1 cellular context compared by ENCODE assay signal in the genomic region with DNA sequence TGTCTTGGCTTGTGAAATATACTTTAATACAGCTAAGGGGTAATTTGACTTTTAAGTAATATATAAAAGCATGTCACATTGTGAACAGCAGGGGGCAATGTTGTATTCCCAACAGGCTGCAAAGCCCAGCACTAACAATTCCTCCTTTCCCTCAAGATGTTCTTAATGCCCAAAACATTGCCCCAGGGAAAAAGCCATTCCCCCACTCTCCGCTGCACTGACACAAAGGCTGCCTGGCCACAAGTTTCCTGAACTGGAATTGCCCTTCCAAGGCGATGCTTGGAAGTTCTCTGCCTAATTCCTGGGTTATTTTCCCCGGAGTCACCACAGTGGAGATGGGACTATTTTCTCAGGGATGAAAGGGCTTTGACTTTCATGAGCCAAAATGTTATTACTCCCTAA.
TF ChIP-seq lines count a peak whose summit lies in the region.

No MANE protein-coding gene starts in this region.

TF ChIP-seq in HepG2, 621 proteins besides CTCF, POLR2A, EP300 and RAD21 (continued from another document and continues in another):
- TF ChIP-seq, protein P1, sequence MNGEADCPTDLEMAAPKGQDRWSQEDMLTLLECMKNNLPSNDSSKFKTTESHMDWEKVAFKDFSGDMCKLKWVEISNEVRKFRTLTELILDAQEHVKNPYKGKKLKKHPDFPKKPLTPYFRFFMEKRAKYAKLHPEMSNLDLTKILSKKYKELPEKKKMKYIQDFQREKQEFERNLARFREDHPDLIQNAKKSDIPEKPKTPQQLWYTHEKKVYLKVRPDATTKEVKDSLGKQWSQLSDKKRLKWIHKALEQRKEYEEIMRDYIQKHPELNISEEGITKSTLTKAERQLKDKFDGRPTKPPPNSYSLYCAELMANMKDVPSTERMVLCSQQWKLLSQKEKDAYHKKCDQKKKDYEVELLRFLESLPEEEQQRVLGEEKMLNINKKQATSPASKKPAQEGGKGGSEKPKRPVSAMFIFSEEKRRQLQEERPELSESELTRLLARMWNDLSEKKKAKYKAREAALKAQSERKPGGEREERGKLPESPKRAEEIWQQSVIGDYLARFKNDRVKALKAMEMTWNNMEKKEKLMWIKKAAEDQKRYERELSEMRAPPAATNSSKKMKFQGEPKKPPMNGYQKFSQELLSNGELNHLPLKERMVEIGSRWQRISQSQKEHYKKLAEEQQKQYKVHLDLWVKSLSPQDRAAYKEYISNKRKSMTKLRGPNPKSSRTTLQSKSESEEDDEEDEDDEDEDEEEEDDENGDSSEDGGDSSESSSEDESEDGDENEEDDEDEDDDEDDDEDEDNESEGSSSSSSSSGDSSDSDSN (CRISPR knock-in tag; IDR thresholded peaks at IDR 0.05) = no peak
- TF ChIP-seq, protein P2, sequence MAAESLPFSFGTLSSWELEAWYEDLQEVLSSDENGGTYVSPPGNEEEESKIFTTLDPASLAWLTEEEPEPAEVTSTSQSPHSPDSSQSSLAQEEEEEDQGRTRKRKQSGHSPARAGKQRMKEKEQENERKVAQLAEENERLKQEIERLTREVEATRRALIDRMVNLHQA (CRISPR knock-in tag; IDR thresholded peaks at IDR 0.05) = no peak
- TF ChIP-seq ZBED4 (CRISPR knock-in tag; IDR thresholded peaks at IDR 0.05; ENCODE audit: borderline replicate concordance) = no peak
- TF ChIP-seq MAF1 (CRISPR knock-in tag; IDR thresholded peaks at IDR 0.05; ENCODE audit: borderline replicate concordance) = no peak
- TF ChIP-seq MIXL1 (CRISPR knock-in tag; IDR thresholded peaks at IDR 0.05) = 0 out of 2 replicates have a peak, but pooled peaks have one; percentile 33
- TF ChIP-seq GTF2F1 (IDR thresholded peaks at IDR 0.05; ENCODE audit: low read length) = no peak
- TF ChIP-seq ZBTB37 (CRISPR knock-in tag; IDR thresholded peaks at IDR 0.05) = no peak
- no peak for TF ChIP-seq MAFG (CRISPR knock-in tag; IDR thresholded peaks at IDR 0.05)
- TF ChIP-seq HIVEP1 (CRISPR knock-in tag; IDR thresholded peaks at IDR 0.05) = no peak
- no peak for TF ChIP-seq ZFP41 (CRISPR knock-in tag; IDR thresholded peaks at IDR 0.05; ENCODE audit: borderline replicate concordance)
- TF ChIP-seq CREB1 (IDR thresholded peaks at IDR 0.05) = no peak
- no peak for TF ChIP-seq CREB1 (CRISPR knock-in tag; IDR thresholded peaks at IDR 0.05)
- TF ChIP-seq ZSCAN20 (CRISPR knock-in tag; IDR thresholded peaks at IDR 0.05; ENCODE audit: borderline replicate concordance) = no peak
- TF ChIP-seq ZNF672 (CRISPR knock-in tag; IDR thresholded peaks at IDR 0.05) = no peak
- TF ChIP-seq, protein P3, sequence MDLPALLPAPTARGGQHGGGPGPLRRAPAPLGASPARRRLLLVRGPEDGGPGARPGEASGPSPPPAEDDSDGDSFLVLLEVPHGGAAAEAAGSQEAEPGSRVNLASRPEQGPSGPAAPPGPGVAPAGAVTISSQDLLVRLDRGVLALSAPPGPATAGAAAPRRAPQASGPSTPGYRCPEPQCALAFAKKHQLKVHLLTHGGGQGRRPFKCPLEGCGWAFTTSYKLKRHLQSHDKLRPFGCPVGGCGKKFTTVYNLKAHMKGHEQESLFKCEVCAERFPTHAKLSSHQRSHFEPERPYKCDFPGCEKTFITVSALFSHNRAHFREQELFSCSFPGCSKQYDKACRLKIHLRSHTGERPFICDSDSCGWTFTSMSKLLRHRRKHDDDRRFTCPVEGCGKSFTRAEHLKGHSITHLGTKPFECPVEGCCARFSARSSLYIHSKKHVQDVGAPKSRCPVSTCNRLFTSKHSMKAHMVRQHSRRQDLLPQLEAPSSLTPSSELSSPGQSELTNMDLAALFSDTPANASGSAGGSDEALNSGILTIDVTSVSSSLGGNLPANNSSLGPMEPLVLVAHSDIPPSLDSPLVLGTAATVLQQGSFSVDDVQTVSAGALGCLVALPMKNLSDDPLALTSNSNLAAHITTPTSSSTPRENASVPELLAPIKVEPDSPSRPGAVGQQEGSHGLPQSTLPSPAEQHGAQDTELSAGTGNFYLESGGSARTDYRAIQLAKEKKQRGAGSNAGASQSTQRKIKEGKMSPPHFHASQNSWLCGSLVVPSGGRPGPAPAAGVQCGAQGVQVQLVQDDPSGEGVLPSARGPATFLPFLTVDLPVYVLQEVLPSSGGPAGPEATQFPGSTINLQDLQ (CRISPR knock-in tag; IDR thresholded peaks at IDR 0.05) = no peak
- TF ChIP-seq THYN1 (CRISPR knock-in tag; IDR thresholded peaks at IDR 0.05; ENCODE audit: borderline replicate concordance, low read depth) = no peak
- TF ChIP-seq MAZ (IDR thresholded peaks at IDR 0.05; ENCODE audit: borderline replicate concordance, low read depth, low read length) = no peak
- TF ChIP-seq MAZ (CRISPR knock-in tag; IDR thresholded peaks at IDR 0.05; ENCODE audit: low read depth) = no peak
- TF ChIP-seq ZSCAN22 (CRISPR knock-in tag; IDR thresholded peaks at IDR 0.05) = no peak
- TF ChIP-seq, protein P4, sequence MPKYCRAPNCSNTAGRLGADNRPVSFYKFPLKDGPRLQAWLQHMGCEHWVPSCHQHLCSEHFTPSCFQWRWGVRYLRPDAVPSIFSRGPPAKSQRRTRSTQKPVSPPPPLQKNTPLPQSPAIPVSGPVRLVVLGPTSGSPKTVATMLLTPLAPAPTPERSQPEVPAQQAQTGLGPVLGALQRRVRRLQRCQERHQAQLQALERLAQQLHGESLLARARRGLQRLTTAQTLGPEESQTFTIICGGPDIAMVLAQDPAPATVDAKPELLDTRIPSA (CRISPR knock-in tag; IDR thresholded peaks at IDR 0.05; ENCODE audit: borderline replicate concordance) = no peak
- TF ChIP-seq IRF9 (CRISPR knock-in tag; IDR thresholded peaks at IDR 0.05; ENCODE audit: borderline replicate concordance) = no peak
- TF ChIP-seq HOXD1 (CRISPR knock-in tag; IDR thresholded peaks at IDR 0.05) = no peak
- TF ChIP-seq ZNF563 (CRISPR knock-in tag; IDR thresholded peaks at IDR 0.05) = no peak
- no peak for TF ChIP-seq AGO1 (IDR thresholded peaks at IDR 0.05; ENCODE audit: low read depth, low read length, poor library complexity, severe bottlenecking)
- TF ChIP-seq MYNN (CRISPR knock-in tag; IDR thresholded peaks at IDR 0.05; ENCODE audit: low read depth) = no peak
- no peak for TF ChIP-seq RFX5 (IDR thresholded peaks at IDR 0.05; ENCODE audit: low read depth, low read length)
- TF ChIP-seq SMARCC2 (IDR thresholded peaks at IDR 0.05) = no peak
- TF ChIP-seq FOXC1 (CRISPR knock-in tag; IDR thresholded peaks at IDR 0.05; ENCODE audit: borderline replicate concordance) = no peak
- TF ChIP-seq MXD1 (CRISPR knock-in tag; IDR thresholded peaks at IDR 0.05) = no peak
- TF ChIP-seq, protein P5, sequence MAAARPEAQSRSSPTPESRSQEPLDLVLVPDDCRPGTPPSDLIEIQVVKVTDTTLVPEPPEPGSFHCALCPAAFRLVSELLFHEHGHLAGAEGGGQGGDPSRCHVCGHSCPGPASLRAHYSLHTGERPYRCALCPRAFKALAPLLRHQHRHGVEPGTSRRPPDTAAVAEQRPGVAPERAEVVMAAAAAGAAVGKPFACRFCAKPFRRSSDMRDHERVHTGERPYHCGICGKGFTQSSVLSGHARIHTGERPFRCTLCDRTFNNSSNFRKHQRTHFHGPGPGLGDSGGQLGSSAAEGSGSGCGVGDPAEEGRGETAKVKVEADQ (CRISPR knock-in tag; IDR thresholded peaks at IDR 0.05; ENCODE audit: borderline replicate concordance) = no peak
- no peak for TF ChIP-seq YEATS4 (CRISPR knock-in tag; IDR thresholded peaks at IDR 0.05; ENCODE audit: borderline replicate concordance)
- TF ChIP-seq ZNF770 (CRISPR knock-in tag; IDR thresholded peaks at IDR 0.05) = no peak
- no peak for TF ChIP-seq SMAD1 (CRISPR knock-in tag; IDR thresholded peaks at IDR 0.05; ENCODE audit: borderline replicate concordance, low read depth)
- TF ChIP-seq ZNF777 (CRISPR knock-in tag; IDR thresholded peaks at IDR 0.05) = no peak
- TF ChIP-seq KMT2A (CRISPR knock-in tag; IDR thresholded peaks at IDR 0.05) = peak; percentile 33; the same call in 1 of the 2 replicates
- TF ChIP-seq IRF2 (CRISPR knock-in tag; IDR thresholded peaks at IDR 0.05) = no peak
- TF ChIP-seq, protein P6, sequence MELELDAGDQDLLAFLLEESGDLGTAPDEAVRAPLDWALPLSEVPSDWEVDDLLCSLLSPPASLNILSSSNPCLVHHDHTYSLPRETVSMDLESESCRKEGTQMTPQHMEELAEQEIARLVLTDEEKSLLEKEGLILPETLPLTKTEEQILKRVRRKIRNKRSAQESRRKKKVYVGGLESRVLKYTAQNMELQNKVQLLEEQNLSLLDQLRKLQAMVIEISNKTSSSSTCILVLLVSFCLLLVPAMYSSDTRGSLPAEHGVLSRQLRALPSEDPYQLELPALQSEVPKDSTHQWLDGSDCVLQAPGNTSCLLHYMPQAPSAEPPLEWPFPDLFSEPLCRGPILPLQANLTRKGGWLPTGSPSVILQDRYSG (CRISPR knock-in tag; IDR thresholded peaks at IDR 0.05) = no peak
- TF ChIP-seq ZFYVE20 (CRISPR knock-in tag; IDR thresholded peaks at IDR 0.05; ENCODE audit: borderline replicate concordance, low read depth) = no peak
- TF ChIP-seq RXRB (CRISPR knock-in tag; IDR thresholded peaks at IDR 0.05; ENCODE audit: borderline replicate concordance) = 0 out of 2 replicates have a peak, but pooled peaks have one; percentile 23
- no peak for TF ChIP-seq ZNF841 (CRISPR knock-in tag; IDR thresholded peaks at IDR 0.05; ENCODE audit: borderline replicate concordance)
- TF ChIP-seq RARA (CRISPR knock-in tag; IDR thresholded peaks at IDR 0.05) = no peak
- TF ChIP-seq ZNF101 (CRISPR knock-in tag; IDR thresholded peaks at IDR 0.05; ENCODE audit: borderline replicate concordance, low read depth) = no peak
- no peak for TF ChIP-seq ZFP1 (CRISPR knock-in tag; IDR thresholded peaks at IDR 0.05)
- TF ChIP-seq ZNF501 (CRISPR knock-in tag; IDR thresholded peaks at IDR 0.05) = peak; percentile 63; the same call in 1 of the 2 replicates
- no peak for TF ChIP-seq ZNF253 (CRISPR knock-in tag; IDR thresholded peaks at IDR 0.05; ENCODE audit: borderline replicate concordance)
- no peak for TF ChIP-seq NFE2 (CRISPR knock-in tag; IDR thresholded peaks at IDR 0.05)
